In the genomic region with DNA sequence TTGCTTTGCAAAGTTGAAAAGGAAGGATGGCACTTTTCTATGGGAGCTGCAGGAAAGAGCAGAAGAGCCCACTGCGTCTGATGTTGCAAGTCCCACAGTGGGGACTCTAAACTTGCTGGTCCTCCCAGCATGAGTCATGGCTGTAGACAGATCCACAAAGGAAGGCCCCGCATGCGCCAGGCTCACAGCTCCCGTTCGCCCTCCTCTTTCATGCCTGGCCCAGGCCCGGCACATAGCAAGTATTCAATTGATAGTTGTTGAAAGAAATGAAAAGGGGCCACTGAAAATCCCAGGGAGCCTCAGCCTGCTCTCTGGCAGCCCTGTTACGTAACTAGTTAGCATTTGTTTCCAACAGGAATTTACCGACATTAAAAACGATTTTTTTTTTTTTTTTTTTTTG, we compare ENCODE assay signal across 9 cellular contexts. TPM values are rescaled to one million over a fixed set of nuclear protein-coding genes. Genes with fewer than 3 reads are reported as not detected.
DNase-seq lines count a peak whose midpoint lies in the region; ATAC-seq and TF ChIP-seq lines count a peak whose summit lies in the region.
"Had no signal": no experiment of that assay in that cellular context is flagged by ENCODE, and none has a peak within 500 bp of the region (broad histone marks: within the 10 kb centered on the region; RNA-seq: fewer than 3 reads in every experiment).

No MANE protein-coding gene starts in this region.

- DNase-seq in H7 = peak; percentile 79
- peak; percentile 90 for DNase-seq in astrocyte of the hippocampus (ENCODE audit: low read depth, low spot score)
- peak; percentile 52 to 54 for DNase-seq in hippocampal formation (lab: John Stamatoyannopoulos, UW)
- DNase-seq in gastrocnemius medialis = peak; percentile 46 to 72
- no peak for DNase-seq in stimulated activated naive CD4-positive, alpha-beta T cell (lab: John Stamatoyannopoulos, UW)
- DNase-seq: cortex of kidney had no signal

- H3K4me3 ChIP-seq in H7 (ENCODE audit: insufficient read depth, low read depth, low read length) = no peak overlapping the region
- H3K4me3 ChIP-seq in gastrocnemius medialis = no peak overlapping the region

- TF ChIP-seq CTCF in gastrocnemius medialis (IDR thresholded peaks at IDR 0.05 in 4 of 5, conservative IDR thresholded peaks at IDR 0.05 in 1 of 5) = no peak

- H3K4me1 ChIP-seq in gastrocnemius medialis = peaks cover 17 to 30% of the 10 kb centered on the region in 2 donors

- ATAC-seq in gastrocnemius medialis = peak; percentile 82 to 86
- ATAC-seq in GM19455 (IDR thresholded peaks at IDR 0.05; ENCODE audit: unreplicated experiment) = no peak
- no peak for ATAC-seq in GM18868 (IDR thresholded peaks at IDR 0.05; ENCODE audit: unreplicated experiment)
- ATAC-seq in HG02852 (IDR thresholded peaks at IDR 0.05; ENCODE audit: unreplicated experiment) = no peak

- no peaks in the 10 kb centered on the region for H3K9me3 ChIP-seq in gastrocnemius medialis

- in situ Hi-C loops in gastrocnemius medialis (cut with MboI; ENCODE audit: low sequenced_read_pairs in 4 of 4) = no loop called here

- peak overlapping the region in 3 of 4 donors; percentile 9 to 25 (median 23) for H3K27ac ChIP-seq in gastrocnemius medialis

- H3K36me3 ChIP-seq in H7 (replicated peaks; ENCODE audit: control insufficient read depth, insufficient read depth, low read length) = no peaks in the 10 kb centered on the region; the same call in 1 of the 2 replicates
- no peaks in the 10 kb centered on the region for H3K36me3 ChIP-seq in gastrocnemius medialis

- intact Hi-C loops in gastrocnemius medialis (cut with DNase I; ENCODE audit: low total_unique reads) = no loop called here

- TF ChIP-seq POLR2A in gastrocnemius medialis (IDR thresholded peaks at IDR 0.05) = no peak

- H3K27me3 ChIP-seq in H7 (ENCODE audit: control insufficient read depth, insufficient read depth, low read length) (no peaks in the 10 kb centered on the region), gastrocnemius medialis (no peaks in the 10 kb centered on the region)

RNA-seq across cellular contexts. Expression of a gene that starts 18.9 kb away (rescaled TPM):
- total RNA-seq in H7 (2014; rRNA removed; shearing (Covaris generic)) = 119 and 121 TPM in 2 replicates
- total RNA-seq in gastrocnemius medialis = 10 to 100 TPM; 26.5 to 44.6 (median 37.3) TPM

RNA-seq across cellular contexts. Expression of a gene that starts 54.0 kb away (rescaled TPM):
- total RNA-seq in H7 (2014; rRNA removed; shearing (Covaris generic)) = 4.2 and 5.1 TPM in 2 replicates
- 1 to 10 TPM in 1 of 4 donors, under 1 TPM in 1, not detected in 2; 0.13 to 1.2 TPM for total RNA-seq in gastrocnemius medialis

Comparison
In these comparisons a context has a peak if more than half of its experiments do, and no peak if none do; other contexts are left out.
1. DNase-seq: peak in H7 (single experiment), astrocyte of the hippocampus (single experiment), hippocampal formation (2 of 2) and gastrocnemius medialis (2 of 2); none in stimulated activated naive CD4-positive, alpha-beta T cell (0 of 6).
2. ATAC-seq: peak in gastrocnemius medialis (2 of 2); none in GM19455 (single experiment), GM18868 (single experiment) and HG02852 (single experiment).